In the genomic region with DNA sequence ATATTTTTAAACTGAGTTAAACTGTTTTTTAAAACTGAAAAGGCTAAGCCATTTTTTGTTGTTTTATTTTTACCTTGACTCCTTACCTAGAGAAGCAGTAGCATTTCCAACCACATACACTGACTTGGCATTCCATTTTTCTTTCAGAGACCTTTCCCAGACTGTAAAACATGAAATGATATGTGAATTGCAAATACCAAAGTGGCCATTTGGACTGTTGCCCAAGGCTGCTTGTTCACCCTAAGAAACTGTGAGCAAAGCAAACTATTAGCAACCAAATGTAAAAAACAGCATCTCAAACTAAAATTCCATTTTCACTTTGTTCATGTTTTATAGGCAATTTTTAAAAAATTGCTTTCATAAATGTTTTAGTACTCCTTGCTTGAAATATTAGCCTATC, we compare ENCODE assay signal across 27 cellular contexts. TPM values are rescaled to one million over a fixed set of nuclear protein-coding genes. Genes with fewer than 3 reads are reported as not detected.
A peak's percentile ranks its signal among the peaks of the same experiment; 100 is the strongest.
DNase-seq lines count a peak whose midpoint lies in the region; ATAC-seq and TF ChIP-seq lines count a peak whose summit lies in the region.
"Had no signal": no experiment of that assay in that cellular context is flagged by ENCODE, and none has a peak within 500 bp of the region (broad histone marks: within the 10 kb centered on the region; RNA-seq: fewer than 3 reads in every experiment).

No MANE protein-coding gene starts in this region.

- H3K36me3 ChIP-seq in brain microvascular endothelial cell (replicated peaks) (peaks cover 13% of the 10 kb centered on the region), H7 (replicated peaks; ENCODE audit: control insufficient read depth, insufficient read depth, low read length) (peaks cover 8% of the 10 kb centered on the region)

- DNase-seq in AG09319 (ENCODE audit: extremely low read depth, low read depth) (peak; percentile 29), HFFc6 (peak; percentile 52), brain microvascular endothelial cell (peak; percentile 9), iris pigment epithelial cell (ENCODE audit: low read depth) (peak; percentile 86), H7 (no peak), HPDE6-E6E7 (ENCODE audit: extremely low spot score) (no peak)
- DNase-seq: ACHN; activated B cell treated with CpG ODN at 0.5 μM for 24 hours; activated CD4-positive, alpha-beta memory T cell treated with anti-CD3 and anti-CD28 coated beads, Interleukin-2, amount 10 ng/mL, durations not matched to agents 7 days and 5 days; CD4-positive, alpha-beta memory T cell; cortex of kidney; DMS53; left cardiac atrium; NCI-H1694 treated with DMSO at 0.1 percent for 48 hours; NK-92 treated with Interleukin-12 subunit alpha and Interleukin-12 subunit beta, amount 100 ng/mL, for 24 hours; stimulated activated CD4-positive, alpha-beta T cell treated with anti-CD3 and anti-CD28 coated beads, Interleukin-2, amount 100 ng/mL, for 48 hours had no signal

- H3K4me3 Mint-ChIP-seq in HFFc6: no peak overlapping the region
- H3K4me3 Mint-ChIP-seq: activated B cell treated with CpG ODN at 0.5 μM for 24 hours; activated CD4-positive, alpha-beta memory T cell treated with anti-CD3 and anti-CD28 coated beads, Interleukin-2, amount 10 ng/mL, durations not matched to agents 7 days and 5 days; CD4-positive, alpha-beta memory T cell; IgD-negative memory B cell; nephron had no signal

- TF ChIP-seq CTCF in AG09319 (IDR thresholded peaks at IDR 0.05; ENCODE audit: low read depth, low read length): no peak
- TF ChIP-seq CTCF in HFFc6 (IDR thresholded peaks at IDR 0.05): no peak
- TF ChIP-seq CTCF in brain microvascular endothelial cell (IDR thresholded peaks at IDR 0.05; ENCODE audit: low read depth, low read length, missing control alignments): no peak

- no peaks in the 10 kb centered on the region for H3K9me3 Mint-ChIP-seq in HFFc6
- H3K9me3 Mint-ChIP-seq: activated B cell treated with CpG ODN at 0.5 μM for 24 hours; activated CD4-positive, alpha-beta memory T cell treated with anti-CD3 and anti-CD28 coated beads, Interleukin-2, amount 10 ng/mL, durations not matched to agents 7 days and 5 days; CD4-positive, alpha-beta memory T cell; nephron had no signal

- H3K27me3 ChIP-seq in brain microvascular endothelial cell (replicated peaks) (no peaks in the 10 kb centered on the region), H7 (ENCODE audit: control insufficient read depth, insufficient read depth, low read length) (no peaks in the 10 kb centered on the region)
- H3K27me3 ChIP-seq: ascending aorta, gastroesophageal sphincter had no signal

- ATAC-seq in GM19455 (IDR thresholded peaks at IDR 0.05; ENCODE audit: unreplicated experiment) (no peak), HG03039 (IDR thresholded peaks at IDR 0.05; ENCODE audit: unreplicated experiment) (no peak)
- ATAC-seq: gastroesophageal sphincter, left cardiac atrium had no signal

- peaks cover 26% of the 10 kb centered on the region for H3K36me3 Mint-ChIP-seq in HFFc6 (ENCODE audit: low read depth)

- peak overlapping the region; percentile 44 for H3K27ac Mint-ChIP-seq in HFFc6
- H3K27ac Mint-ChIP-seq: activated B cell treated with CpG ODN at 0.5 μM for 24 hours; activated CD4-positive, alpha-beta memory T cell treated with anti-CD3 and anti-CD28 coated beads, Interleukin-2, amount 10 ng/mL, durations not matched to agents 7 days and 5 days; IgD-negative memory B cell; progenitor cell of endocrine pancreas had no signal

- in situ Hi-C loops in brain microvascular endothelial cell (cut with HindIII; ENCODE audit: low pct_ligation_motif_present, low sequenced_read_pairs): no loop called here

- H3K4me3 ChIP-seq in brain microvascular endothelial cell (ENCODE audit: low read depth, low read length) (no peak overlapping the region), H7 (ENCODE audit: insufficient read depth, low read depth, low read length) (no peak overlapping the region)
- H3K4me3 ChIP-seq: ascending aorta, gastroesophageal sphincter, SK-N-MC, skin epidermis had no signal

- H3K27ac ChIP-seq in brain microvascular endothelial cell: no peak overlapping the region
- H3K27ac ChIP-seq: ascending aorta, gastroesophageal sphincter, HL-60, SK-N-MC, skin epidermis had no signal

- no peaks in the 10 kb centered on the region; the same call in 1 of the 2 replicates for H3K4me1 Mint-ChIP-seq in HFFc6 (ENCODE audit: low read depth)
- H3K4me1 Mint-ChIP-seq: activated B cell treated with CpG ODN at 0.5 μM for 24 hours had no signal

- no peaks in the 10 kb centered on the region for H3K27me3 Mint-ChIP-seq in HFFc6 (ENCODE audit: insufficient read depth)
- H3K27me3 Mint-ChIP-seq: activated B cell treated with CpG ODN at 0.5 μM for 24 hours; activated CD4-positive, alpha-beta memory T cell treated with anti-CD3 and anti-CD28 coated beads, Interleukin-2, amount 10 ng/mL, durations not matched to agents 7 days and 5 days; CD4-positive, alpha-beta memory T cell; IgD-negative memory B cell; progenitor cell of endocrine pancreas had no signal

RNA-seq across cellular contexts. Expression of a gene that starts 10.9 kb away (rescaled TPM):
- total RNA-seq in HFFc6 (2021; fragmentation: NEBNext Ultra II Directional; extraction: Animal tissue kit (Norgen Biotek cat#: 25700)): 100 to 1,000 TPM in 1 of 6 experiments, 10 to 100 TPM in 5; 84.9 to 102 (median 91.4) TPM
- 35.6 and 45.3 TPM in 2 replicates for total RNA-seq in H7 (2014; rRNA removed; shearing (Covaris generic))

RNA-seq across cellular contexts. Expression of a gene that starts 11.2 kb away (rescaled TPM):
- 10 to 100 TPM; 70.7 to 92.4 (median 88.0) TPM for total RNA-seq in HFFc6 (2021; fragmentation: NEBNext Ultra II Directional; extraction: Animal tissue kit (Norgen Biotek cat#: 25700))
- 72.6 and 83.6 TPM in 2 replicates for total RNA-seq in H7 (2014; rRNA removed; shearing (Covaris generic))

RNA-seq across cellular contexts. Expression of a gene that starts 36.5 kb away (rescaled TPM):
- total RNA-seq in HFFc6 (2021; fragmentation: NEBNext Ultra II Directional; extraction: Animal tissue kit (Norgen Biotek cat#: 25700)): not detected
- total RNA-seq in H7 (2014; rRNA removed; shearing (Covaris generic)): not detected in 2 replicates
- total RNA-seq: activated CD4-positive, alpha-beta memory T cell treated with anti-CD3 and anti-CD28 coated beads, Interleukin-2, amount 10 ng/mL, durations not matched to agents 7 days and 5 days; ascending aorta; progenitor cell of endocrine pancreas; RPMI7951 had no signal

Comparison
In these comparisons a context has a peak if more than half of its experiments do, and no peak if none do; other contexts are left out.
1. DNase-seq: peak in AG09319 (single experiment), HFFc6 (single experiment), brain microvascular endothelial cell (single experiment) and iris pigment epithelial cell (single experiment); none in H7 (single experiment) and HPDE6-E6E7 (single experiment).